11 cellular contexts compared by ENCODE assay signal in genomic region chr20:4601630-4602296, GRCh38.
DNase-seq lines count a peak whose midpoint lies in the region; ATAC-seq lines count a peak whose summit lies in the region.
"Had no signal": no experiment of that assay in that cellular context is flagged by ENCODE, and none has a peak within 500 bp of the region (broad histone marks: within the 10 kb centered on the region; RNA-seq: fewer than 3 reads in every experiment).

No MANE protein-coding gene starts in this region.

- H3K27ac ChIP-seq in SJCRH30 (no peak overlapping the region), stomach smooth muscle (ENCODE audit: low read length) (peak overlapping the region; percentile 89)
- H3K27ac ChIP-seq: skin epidermis had no signal

- H3K4me1 ChIP-seq in SJCRH30 = peaks cover 12% of the 10 kb centered on the region
- H3K4me1 ChIP-seq in stomach smooth muscle (ENCODE audit: control insufficient read depth, insufficient read depth, low read length) = peaks cover 30% of the 10 kb centered on the region

- H3K27me3 ChIP-seq in SJCRH30 (peaks cover 7% of the 10 kb centered on the region), stomach smooth muscle (ENCODE audit: control insufficient read depth in 1 of 2, insufficient read depth in 2 of 2, low read length in 2 of 2) (no peaks in the 10 kb centered on the region)

- H3K9me3 ChIP-seq in SJCRH30 (replicated peaks) (no peaks in the 10 kb centered on the region), stomach smooth muscle (ENCODE audit: control insufficient read depth in 2 of 2, low read length in 2 of 2) (no peaks in the 10 kb centered on the region)

- DNase-seq in HT-29 (ENCODE audit: low spot score) (peak; percentile 63), SJCRH30 (peak; percentile 82), left cardiac atrium (peak; percentile 64), AML-193 (lab: John Stamatoyannopoulos, UW) (no peak)
- DNase-seq in activated effector memory CD4-positive, alpha-beta T cell treated with anti-CD3 and anti-CD28 coated beads, Interleukin-2, amount 50 U/mL, for 16 hours = no peak
- DNase-seq: activated naive CD8-positive, alpha-beta T cell treated with anti-CD3 and anti-CD28 coated beads, Interleukin-2, amount 50 U/mL, for 24 hours had no signal

- ATAC-seq in left cardiac atrium (peak; percentile 95 to 96), HG03025 (IDR thresholded peaks at IDR 0.05; ENCODE audit: low FRiP score, unreplicated experiment) (no peak), GM18870 (IDR thresholded peaks at IDR 0.05; ENCODE audit: unreplicated experiment) (no peak)
- ATAC-seq: activated naive CD8-positive, alpha-beta T cell treated with anti-CD3 and anti-CD28 coated beads, Interleukin-2, amount 50 U/mL, for 24 hours; GM23338 had no signal

- intact Hi-C loops in left cardiac atrium (cut with DNase I) = no loop called here

- H3K36me3 ChIP-seq in SJCRH30 (no peaks in the 10 kb centered on the region), stomach smooth muscle (ENCODE audit: control insufficient read depth in 2 of 2, insufficient read depth in 2 of 2, low read length in 2 of 2) (no peaks in the 10 kb centered on the region)

- no peak overlapping the region for H3K4me3 ChIP-seq in SJCRH30
- peak overlapping the region in 1 of 2 donors; percentile 36 for H3K4me3 ChIP-seq in stomach smooth muscle (ENCODE audit: low read length in 2 of 2)
- H3K4me3 ChIP-seq: GM23338, skin epidermis had no signal

- peak overlapping the region in 1 of 2 donors; percentile 29 for H3K9ac ChIP-seq in stomach smooth muscle (ENCODE audit: low read length in 2 of 2)

Comparison
In these comparisons a context has a peak if more than half of its experiments do, and no peak if none do; other contexts are left out.
1. DNase-seq: peak in HT-29 (single experiment), SJCRH30 (2 of 2) and left cardiac atrium (single experiment); none in AML-193 (0 of 2) and activated effector memory CD4-positive, alpha-beta T cell treated with anti-CD3 and anti-CD28 coated beads, Interleukin-2, amount 50 U/mL, for 16 hours (single experiment).
2. ATAC-seq: peak in left cardiac atrium (2 of 2); none in HG03025 (single experiment) and GM18870 (single experiment).